Comparison of ENCODE assay signal across 1 cellular context in the genomic region with DNA sequence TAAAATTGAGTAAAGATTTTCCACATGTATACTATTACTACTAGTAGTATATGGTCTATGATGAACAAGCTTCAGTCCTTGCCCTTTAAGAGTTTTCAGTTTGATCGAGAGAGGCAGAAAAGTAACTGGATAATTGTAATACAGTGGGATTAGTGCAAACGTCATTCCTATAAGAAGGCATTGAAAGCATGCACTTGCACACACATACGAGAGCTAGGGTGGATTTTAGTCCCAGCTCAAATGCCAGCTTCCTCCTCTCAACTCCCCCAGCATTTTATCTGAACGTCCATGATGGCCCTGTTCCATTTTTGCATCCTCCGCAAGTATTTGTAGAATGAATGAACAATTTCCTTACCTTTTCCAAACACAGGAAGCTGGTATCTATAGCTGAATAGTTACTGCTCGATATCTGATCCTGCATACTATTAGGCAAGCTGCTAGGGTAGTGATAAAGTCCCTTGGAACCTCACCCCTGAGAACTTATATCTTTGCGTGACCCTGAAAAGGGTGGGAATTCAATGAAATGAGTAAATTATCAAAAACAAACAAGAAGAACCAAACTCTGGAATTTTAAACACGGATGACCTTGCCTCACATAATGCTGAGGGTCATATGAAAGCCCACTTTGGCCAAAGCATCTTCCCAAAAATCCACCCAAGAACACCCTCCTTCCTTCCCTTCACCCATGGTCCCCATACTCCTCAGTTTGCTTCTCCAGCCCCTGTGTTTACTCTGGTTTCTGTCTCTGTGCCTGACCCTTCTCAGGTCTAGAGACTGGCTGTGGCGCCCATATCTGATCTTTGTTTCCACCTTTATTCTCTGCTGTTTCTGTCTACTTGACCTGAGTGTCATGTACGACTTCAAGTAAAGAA.
TF ChIP-seq lines count a peak whose summit lies in the region.

No MANE protein-coding gene starts in this region.

TF ChIP-seq in K562, 482 proteins besides CTCF, POLR2A, EP300 and RAD21 (continued from another document and continues in another):
- TF ChIP-seq, protein P1, sequence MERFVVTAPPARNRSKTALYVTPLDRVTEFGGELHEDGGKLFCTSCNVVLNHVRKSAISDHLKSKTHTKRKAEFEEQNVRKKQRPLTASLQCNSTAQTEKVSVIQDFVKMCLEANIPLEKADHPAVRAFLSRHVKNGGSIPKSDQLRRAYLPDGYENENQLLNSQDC (CRISPR knock-in tag; IDR thresholded peaks at IDR 0.05): no peak
- TF ChIP-seq PCBP1 (IDR thresholded peaks at IDR 0.05; ENCODE audit: low read depth, low read length, poor library complexity, severe bottlenecking): no peak
- peak; percentile 68; the same call in 1 of the 2 replicates for TF ChIP-seq ZNF175 (CRISPR knock-in tag; IDR thresholded peaks at IDR 0.05; ENCODE audit: low read depth)
- no peak for TF ChIP-seq ILK (tag; IDR thresholded peaks at IDR 0.05; ENCODE audit: borderline replicate concordance, low read depth)
- TF ChIP-seq ZNF75A (CRISPR knock-in tag; IDR thresholded peaks at IDR 0.05): no peak
- TF ChIP-seq CCNT2 (IDR thresholded peaks at IDR 0.05; ENCODE audit: borderline replicate concordance, extremely low read depth, insufficient read length, low read depth, low read length): peak; percentile 68
- TF ChIP-seq GATAD2A (IDR thresholded peaks at IDR 0.05): no peak
- TF ChIP-seq, protein P2, sequence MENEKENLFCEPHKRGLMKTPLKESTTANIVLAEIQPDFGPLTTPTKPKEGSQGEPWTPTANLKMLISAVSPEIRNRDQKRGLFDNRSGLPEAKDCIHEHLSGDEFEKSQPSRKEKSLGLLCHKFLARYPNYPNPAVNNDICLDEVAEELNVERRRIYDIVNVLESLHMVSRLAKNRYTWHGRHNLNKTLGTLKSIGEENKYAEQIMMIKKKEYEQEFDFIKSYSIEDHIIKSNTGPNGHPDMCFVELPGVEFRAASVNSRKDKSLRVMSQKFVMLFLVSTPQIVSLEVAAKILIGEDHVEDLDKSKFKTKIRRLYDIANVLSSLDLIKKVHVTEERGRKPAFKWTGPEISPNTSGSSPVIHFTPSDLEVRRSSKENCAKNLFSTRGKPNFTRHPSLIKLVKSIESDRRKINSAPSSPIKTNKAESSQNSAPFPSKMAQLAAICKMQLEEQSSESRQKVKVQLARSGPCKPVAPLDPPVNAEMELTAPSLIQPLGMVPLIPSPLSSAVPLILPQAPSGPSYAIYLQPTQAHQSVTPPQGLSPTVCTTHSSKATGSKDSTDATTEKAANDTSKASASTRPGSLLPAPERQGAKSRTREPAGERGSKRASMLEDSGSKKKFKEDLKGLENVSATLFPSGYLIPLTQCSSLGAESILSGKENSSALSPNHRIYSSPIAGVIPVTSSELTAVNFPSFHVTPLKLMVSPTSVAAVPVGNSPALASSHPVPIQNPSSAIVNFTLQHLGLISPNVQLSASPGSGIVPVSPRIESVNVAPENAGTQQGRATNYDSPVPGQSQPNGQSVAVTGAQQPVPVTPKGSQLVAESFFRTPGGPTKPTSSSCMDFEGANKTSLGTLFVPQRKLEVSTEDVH (IDR thresholded peaks at IDR 0.05; ENCODE audit: low read depth, partially characterized antibody): no peak
- TF ChIP-seq, protein P3, sequence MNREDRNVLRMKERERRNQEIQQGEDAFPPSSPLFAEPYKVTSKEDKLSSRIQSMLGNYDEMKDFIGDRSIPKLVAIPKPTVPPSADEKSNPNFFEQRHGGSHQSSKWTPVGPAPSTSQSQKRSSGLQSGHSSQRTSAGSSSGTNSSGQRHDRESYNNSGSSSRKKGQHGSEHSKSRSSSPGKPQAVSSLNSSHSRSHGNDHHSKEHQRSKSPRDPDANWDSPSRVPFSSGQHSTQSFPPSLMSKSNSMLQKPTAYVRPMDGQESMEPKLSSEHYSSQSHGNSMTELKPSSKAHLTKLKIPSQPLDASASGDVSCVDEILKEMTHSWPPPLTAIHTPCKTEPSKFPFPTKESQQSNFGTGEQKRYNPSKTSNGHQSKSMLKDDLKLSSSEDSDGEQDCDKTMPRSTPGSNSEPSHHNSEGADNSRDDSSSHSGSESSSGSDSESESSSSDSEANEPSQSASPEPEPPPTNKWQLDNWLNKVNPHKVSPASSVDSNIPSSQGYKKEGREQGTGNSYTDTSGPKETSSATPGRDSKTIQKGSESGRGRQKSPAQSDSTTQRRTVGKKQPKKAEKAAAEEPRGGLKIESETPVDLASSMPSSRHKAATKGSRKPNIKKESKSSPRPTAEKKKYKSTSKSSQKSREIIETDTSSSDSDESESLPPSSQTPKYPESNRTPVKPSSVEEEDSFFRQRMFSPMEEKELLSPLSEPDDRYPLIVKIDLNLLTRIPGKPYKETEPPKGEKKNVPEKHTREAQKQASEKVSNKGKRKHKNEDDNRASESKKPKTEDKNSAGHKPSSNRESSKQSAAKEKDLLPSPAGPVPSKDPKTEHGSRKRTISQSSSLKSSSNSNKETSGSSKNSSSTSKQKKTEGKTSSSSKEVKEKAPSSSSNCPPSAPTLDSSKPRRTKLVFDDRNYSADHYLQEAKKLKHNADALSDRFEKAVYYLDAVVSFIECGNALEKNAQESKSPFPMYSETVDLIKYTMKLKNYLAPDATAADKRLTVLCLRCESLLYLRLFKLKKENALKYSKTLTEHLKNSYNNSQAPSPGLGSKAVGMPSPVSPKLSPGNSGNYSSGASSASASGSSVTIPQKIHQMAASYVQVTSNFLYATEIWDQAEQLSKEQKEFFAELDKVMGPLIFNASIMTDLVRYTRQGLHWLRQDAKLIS (CRISPR knock-in tag; IDR thresholded peaks at IDR 0.05): no peak
- TF ChIP-seq ETV1 (tag; conservative IDR thresholded peaks at IDR 0.05; ENCODE audit: low read depth): 0 out of 2 replicates have a peak, but pooled peaks have one; percentile 35
- TF ChIP-seq SRSF9 (IDR thresholded peaks at IDR 0.05; ENCODE audit: borderline replicate concordance, low read depth, low read length): no peak
- TF ChIP-seq RUNX1 (IDR thresholded peaks at IDR 0.05; ENCODE audit: low read depth): no peak
- TF ChIP-seq, protein P4, sequence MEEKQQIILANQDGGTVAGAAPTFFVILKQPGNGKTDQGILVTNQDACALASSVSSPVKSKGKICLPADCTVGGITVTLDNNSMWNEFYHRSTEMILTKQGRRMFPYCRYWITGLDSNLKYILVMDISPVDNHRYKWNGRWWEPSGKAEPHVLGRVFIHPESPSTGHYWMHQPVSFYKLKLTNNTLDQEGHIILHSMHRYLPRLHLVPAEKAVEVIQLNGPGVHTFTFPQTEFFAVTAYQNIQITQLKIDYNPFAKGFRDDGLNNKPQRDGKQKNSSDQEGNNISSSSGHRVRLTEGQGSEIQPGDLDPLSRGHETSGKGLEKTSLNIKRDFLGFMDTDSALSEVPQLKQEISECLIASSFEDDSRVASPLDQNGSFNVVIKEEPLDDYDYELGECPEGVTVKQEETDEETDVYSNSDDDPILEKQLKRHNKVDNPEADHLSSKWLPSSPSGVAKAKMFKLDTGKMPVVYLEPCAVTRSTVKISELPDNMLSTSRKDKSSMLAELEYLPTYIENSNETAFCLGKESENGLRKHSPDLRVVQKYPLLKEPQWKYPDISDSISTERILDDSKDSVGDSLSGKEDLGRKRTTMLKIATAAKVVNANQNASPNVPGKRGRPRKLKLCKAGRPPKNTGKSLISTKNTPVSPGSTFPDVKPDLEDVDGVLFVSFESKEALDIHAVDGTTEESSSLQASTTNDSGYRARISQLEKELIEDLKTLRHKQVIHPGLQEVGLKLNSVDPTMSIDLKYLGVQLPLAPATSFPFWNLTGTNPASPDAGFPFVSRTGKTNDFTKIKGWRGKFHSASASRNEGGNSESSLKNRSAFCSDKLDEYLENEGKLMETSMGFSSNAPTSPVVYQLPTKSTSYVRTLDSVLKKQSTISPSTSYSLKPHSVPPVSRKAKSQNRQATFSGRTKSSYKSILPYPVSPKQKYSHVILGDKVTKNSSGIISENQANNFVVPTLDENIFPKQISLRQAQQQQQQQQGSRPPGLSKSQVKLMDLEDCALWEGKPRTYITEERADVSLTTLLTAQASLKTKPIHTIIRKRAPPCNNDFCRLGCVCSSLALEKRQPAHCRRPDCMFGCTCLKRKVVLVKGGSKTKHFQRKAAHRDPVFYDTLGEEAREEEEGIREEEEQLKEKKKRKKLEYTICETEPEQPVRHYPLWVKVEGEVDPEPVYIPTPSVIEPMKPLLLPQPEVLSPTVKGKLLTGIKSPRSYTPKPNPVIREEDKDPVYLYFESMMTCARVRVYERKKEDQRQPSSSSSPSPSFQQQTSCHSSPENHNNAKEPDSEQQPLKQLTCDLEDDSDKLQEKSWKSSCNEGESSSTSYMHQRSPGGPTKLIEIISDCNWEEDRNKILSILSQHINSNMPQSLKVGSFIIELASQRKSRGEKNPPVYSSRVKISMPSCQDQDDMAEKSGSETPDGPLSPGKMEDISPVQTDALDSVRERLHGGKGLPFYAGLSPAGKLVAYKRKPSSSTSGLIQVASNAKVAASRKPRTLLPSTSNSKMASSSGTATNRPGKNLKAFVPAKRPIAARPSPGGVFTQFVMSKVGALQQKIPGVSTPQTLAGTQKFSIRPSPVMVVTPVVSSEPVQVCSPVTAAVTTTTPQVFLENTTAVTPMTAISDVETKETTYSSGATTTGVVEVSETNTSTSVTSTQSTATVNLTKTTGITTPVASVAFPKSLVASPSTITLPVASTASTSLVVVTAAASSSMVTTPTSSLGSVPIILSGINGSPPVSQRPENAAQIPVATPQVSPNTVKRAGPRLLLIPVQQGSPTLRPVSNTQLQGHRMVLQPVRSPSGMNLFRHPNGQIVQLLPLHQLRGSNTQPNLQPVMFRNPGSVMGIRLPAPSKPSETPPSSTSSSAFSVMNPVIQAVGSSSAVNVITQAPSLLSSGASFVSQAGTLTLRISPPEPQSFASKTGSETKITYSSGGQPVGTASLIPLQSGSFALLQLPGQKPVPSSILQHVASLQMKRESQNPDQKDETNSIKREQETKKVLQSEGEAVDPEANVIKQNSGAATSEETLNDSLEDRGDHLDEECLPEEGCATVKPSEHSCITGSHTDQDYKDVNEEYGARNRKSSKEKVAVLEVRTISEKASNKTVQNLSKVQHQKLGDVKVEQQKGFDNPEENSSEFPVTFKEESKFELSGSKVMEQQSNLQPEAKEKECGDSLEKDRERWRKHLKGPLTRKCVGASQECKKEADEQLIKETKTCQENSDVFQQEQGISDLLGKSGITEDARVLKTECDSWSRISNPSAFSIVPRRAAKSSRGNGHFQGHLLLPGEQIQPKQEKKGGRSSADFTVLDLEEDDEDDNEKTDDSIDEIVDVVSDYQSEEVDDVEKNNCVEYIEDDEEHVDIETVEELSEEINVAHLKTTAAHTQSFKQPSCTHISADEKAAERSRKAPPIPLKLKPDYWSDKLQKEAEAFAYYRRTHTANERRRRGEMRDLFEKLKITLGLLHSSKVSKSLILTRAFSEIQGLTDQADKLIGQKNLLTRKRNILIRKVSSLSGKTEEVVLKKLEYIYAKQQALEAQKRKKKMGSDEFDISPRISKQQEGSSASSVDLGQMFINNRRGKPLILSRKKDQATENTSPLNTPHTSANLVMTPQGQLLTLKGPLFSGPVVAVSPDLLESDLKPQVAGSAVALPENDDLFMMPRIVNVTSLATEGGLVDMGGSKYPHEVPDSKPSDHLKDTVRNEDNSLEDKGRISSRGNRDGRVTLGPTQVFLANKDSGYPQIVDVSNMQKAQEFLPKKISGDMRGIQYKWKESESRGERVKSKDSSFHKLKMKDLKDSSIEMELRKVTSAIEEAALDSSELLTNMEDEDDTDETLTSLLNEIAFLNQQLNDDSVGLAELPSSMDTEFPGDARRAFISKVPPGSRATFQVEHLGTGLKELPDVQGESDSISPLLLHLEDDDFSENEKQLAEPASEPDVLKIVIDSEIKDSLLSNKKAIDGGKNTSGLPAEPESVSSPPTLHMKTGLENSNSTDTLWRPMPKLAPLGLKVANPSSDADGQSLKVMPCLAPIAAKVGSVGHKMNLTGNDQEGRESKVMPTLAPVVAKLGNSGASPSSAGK (IDR thresholded peaks at IDR 0.05): no peak
- TF ChIP-seq CEBPB (tag; IDR thresholded peaks at IDR 0.05): no peak
- TF ChIP-seq, protein P5, sequence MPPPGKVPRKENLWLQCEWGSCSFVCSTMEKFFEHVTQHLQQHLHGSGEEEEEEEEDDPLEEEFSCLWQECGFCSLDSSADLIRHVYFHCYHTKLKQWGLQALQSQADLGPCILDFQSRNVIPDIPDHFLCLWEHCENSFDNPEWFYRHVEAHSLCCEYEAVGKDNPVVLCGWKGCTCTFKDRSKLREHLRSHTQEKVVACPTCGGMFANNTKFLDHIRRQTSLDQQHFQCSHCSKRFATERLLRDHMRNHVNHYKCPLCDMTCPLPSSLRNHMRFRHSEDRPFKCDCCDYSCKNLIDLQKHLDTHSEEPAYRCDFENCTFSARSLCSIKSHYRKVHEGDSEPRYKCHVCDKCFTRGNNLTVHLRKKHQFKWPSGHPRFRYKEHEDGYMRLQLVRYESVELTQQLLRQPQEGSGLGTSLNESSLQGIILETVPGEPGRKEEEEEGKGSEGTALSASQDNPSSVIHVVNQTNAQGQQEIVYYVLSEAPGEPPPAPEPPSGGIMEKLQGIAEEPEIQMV (tag; conservative IDR thresholded peaks at IDR 0.05; ENCODE audit: low read depth): no peak
- TF ChIP-seq HDAC6 (IDR thresholded peaks at IDR 0.05; ENCODE audit: low read depth, low read length): no peak
- no peak for TF ChIP-seq ZNF253 (CRISPR knock-in tag; conservative IDR thresholded peaks at IDR 0.05)
- TF ChIP-seq GABPB1 (CRISPR knock-in tag; IDR thresholded peaks at IDR 0.05): no peak
- TF ChIP-seq MCM5 (IDR thresholded peaks at IDR 0.05; ENCODE audit: low read depth): no peak
- TF ChIP-seq TEAD4 (IDR thresholded peaks at IDR 0.05; ENCODE audit: low read length): peak; percentile 83
- no peak for TF ChIP-seq TEAD4 (CRISPR knock-in tag; IDR thresholded peaks at IDR 0.05; ENCODE audit: borderline replicate concordance)
- TF ChIP-seq DPF2 (IDR thresholded peaks at IDR 0.05): peak; percentile 71
- no peak for TF ChIP-seq CHCHD3 (CRISPR knock-in tag; IDR thresholded peaks at IDR 0.05)
- no peak for TF ChIP-seq FOXK1 (CRISPR knock-in tag; IDR thresholded peaks at IDR 0.05; ENCODE audit: borderline replicate concordance)
- TF ChIP-seq, protein P6, sequence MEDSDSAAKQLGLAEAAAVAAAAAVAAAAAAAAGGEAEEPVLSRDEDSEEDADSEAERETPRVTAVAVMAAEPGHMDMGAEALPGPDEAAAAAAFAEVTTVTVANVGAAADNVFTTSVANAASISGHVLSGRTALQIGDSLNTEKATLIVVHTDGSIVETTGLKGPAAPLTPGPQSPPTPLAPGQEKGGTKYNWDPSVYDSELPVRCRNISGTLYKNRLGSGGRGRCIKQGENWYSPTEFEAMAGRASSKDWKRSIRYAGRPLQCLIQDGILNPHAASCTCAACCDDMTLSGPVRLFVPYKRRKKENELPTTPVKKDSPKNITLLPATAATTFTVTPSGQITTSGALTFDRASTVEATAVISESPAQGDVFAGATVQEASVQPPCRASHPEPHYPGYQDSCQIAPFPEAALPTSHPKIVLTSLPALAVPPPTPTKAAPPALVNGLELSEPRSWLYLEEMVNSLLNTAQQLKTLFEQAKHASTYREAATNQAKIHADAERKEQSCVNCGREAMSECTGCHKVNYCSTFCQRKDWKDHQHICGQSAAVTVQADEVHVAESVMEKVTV (CRISPR knock-in tag; IDR thresholded peaks at IDR 0.05): no peak
- no peak for TF ChIP-seq ZBED1 (IDR thresholded peaks at IDR 0.05)
- no peak for TF ChIP-seq POLR2H (tag; IDR thresholded peaks at IDR 0.05; ENCODE audit: low read depth)
- TF ChIP-seq GATA2 (CRISPR knock-in tag; IDR thresholded peaks at IDR 0.05): peak; percentile 32; the same call in 1 of the 2 replicates
- no peak for TF ChIP-seq PURB (CRISPR knock-in tag; IDR thresholded peaks at IDR 0.05; ENCODE audit: low read depth)
- no peak for TF ChIP-seq YY1 (IDR thresholded peaks at IDR 0.05; ENCODE audit: borderline replicate concordance in 1 of 3, control insufficient read depth in 1 of 3, extremely low read depth in 1 of 3, insufficient read depth in 3 of 3, insufficient read length in 1 of 3, insufficient replicate concordance in 2 of 3, low read depth in 1 of 3, low read length in 2 of 3)
- TF ChIP-seq JUNB (CRISPR knock-in tag; conservative IDR thresholded peaks at IDR 0.05): no peak
- TF ChIP-seq SIRT6 (IDR thresholded peaks at IDR 0.05; ENCODE audit: low read depth, low read length): no peak
- no peak for TF ChIP-seq CEBPG (CRISPR knock-in tag; IDR thresholded peaks at IDR 0.05)
- TF ChIP-seq CEBPG (tag; conservative IDR thresholded peaks at IDR 0.05 in 1 of 2, IDR thresholded peaks at IDR 0.05 in 1 of 2): no peak
- no peak for TF ChIP-seq RHOXF2B (CRISPR knock-in tag; conservative IDR thresholded peaks at IDR 0.05)
